Comparison of ENCODE assay signal across 15 cellular contexts in genomic region chr2:235142588-235142987, GRCh38.
"Had no signal": no experiment of that assay in that cellular context is flagged by ENCODE, and none has a peak within 500 bp of the region (broad histone marks: within the 10 kb centered on the region; RNA-seq: fewer than 3 reads in every experiment).

No MANE protein-coding gene starts in this region.

- H3K4me3 ChIP-seq: heart right ventricle, lower lobe of right lung, ovary, sigmoid colon, thoracic aorta, upper lobe of left lung had no signal

- ATAC-seq: heart right ventricle; lower lobe of right lung; natural killer cell treated with Interleukin-12 subunit alpha and Interleukin-12 subunit beta and Interleukin-15 and Interleukin-18, amount 100 ng/mL, for 72 hours; T-cell had no signal

- H3K27me3 ChIP-seq: ovary, sigmoid colon, upper lobe of left lung had no signal

- H3K4me1 ChIP-seq: heart right ventricle, lower lobe of right lung, sigmoid colon, upper lobe of left lung had no signal

- FAIRE-seq: keratinocyte had no signal

- H3K27ac ChIP-seq: heart right ventricle, lower lobe of right lung, ovary, sigmoid colon, thoracic aorta, upper lobe of left lung had no signal

- DNase-seq: activated CD4-positive, alpha-beta T cell treated with anti-CD3 and anti-CD28 coated beads for 1 hour; activated gamma-delta T cell treated with Interleukin-2 at 50 U/mL for 16 hours; activated T-cell treated with anti-CD3 and anti-CD28 coated beads, Interleukin-2, amount 50 U/mL, for 1 hour; anterior cingulate cortex; heart right ventricle; lower lobe of right lung; ovary; sigmoid colon; stimulated activated CD4-positive, alpha-beta T cell treated with anti-CD3 and anti-CD28 coated beads, Interleukin-4, amount 100 ng/mL, for 1 hour; stimulated activated naive CD4-positive, alpha-beta T cell; T-cell; upper lobe of left lung had no signal

- H3K36me3 ChIP-seq: heart right ventricle, lower lobe of right lung, ovary, sigmoid colon, thoracic aorta, upper lobe of left lung had no signal

- H3K9me3 ChIP-seq: heart right ventricle, lower lobe of right lung, ovary, sigmoid colon, thoracic aorta, upper lobe of left lung had no signal
